28 cellular contexts compared by ENCODE assay signal in the genomic region with DNA sequence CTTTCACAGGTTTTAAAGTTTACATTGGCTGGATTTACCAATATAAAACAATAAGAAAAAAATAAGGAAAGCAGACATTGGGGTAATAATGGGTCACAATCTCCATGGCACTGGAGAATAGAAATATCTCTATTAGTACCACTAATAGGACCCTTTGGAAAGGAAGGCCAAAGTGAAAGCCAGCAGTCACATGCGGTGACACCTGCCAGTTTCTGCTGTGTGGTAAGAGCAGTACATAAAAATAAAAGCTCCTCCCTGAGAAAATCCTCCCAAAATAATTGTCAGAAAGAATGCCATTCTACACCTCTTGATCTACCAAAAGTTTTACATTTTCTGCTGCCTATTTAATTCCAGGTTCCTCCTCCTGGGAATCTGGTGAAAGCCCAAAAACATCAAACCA. TPM values are rescaled to one million over a fixed set of nuclear protein-coding genes. Genes with fewer than 3 reads are reported as not detected.
"Had no signal": no experiment of that assay in that cellular context is flagged by ENCODE, and none has a peak within 500 bp of the region (broad histone marks: within the 10 kb centered on the region; RNA-seq: fewer than 3 reads in every experiment).

No MANE protein-coding gene starts in this region.

- H2AFZ ChIP-seq: hepatocyte had no signal

- H3K79me2 ChIP-seq: hepatocyte had no signal

- H3K36me3 ChIP-seq: heart right ventricle, left ventricle myocardium inferior, ovary, sigmoid colon, stomach, tibial artery, uterus had no signal

- ATAC-seq: heart right ventricle; naive thymus-derived CD4-positive, alpha-beta T cell; natural killer cell treated with Interleukin-12 subunit alpha and Interleukin-12 subunit beta and Interleukin-15 and Interleukin-18, amount 100 ng/mL, for 72 hours; psoas muscle; stimulated activated naive B cell treated with anti-CD40 and anti-IgM and Interleukin-4, amounts not matched to agents 10 μg/mL and 1 μg/mL and 100 μg/mL, for 72 hours; stimulated activated naive CD8-positive, alpha-beta T cell treated with anti-CD3 and anti-CD28 coated beads, Interleukin-15, Interleukin-2, amounts not matched to agents 100 U/mL and 50 U/mL, for 24 hours had no signal

- H3K9me3 ChIP-seq: heart right ventricle, left ventricle myocardium inferior, ovary, psoas muscle, sigmoid colon, stomach, testis, tibial artery, uterus had no signal

- H3K27me3 ChIP-seq: heart right ventricle, hepatocyte, ovary, sigmoid colon, stomach, testis, tibial artery, uterus had no signal

- H3K27ac ChIP-seq: heart right ventricle, hepatocyte, left ventricle myocardium inferior, ovary, psoas muscle, sigmoid colon, stomach, testis, tibial artery, uterus had no signal

- DNase-seq: heart right ventricle; islet precursor cell; left ventricle myocardium inferior; mesendoderm; naive thymus-derived CD4-positive, alpha-beta T cell; ovary; psoas muscle; sigmoid colon; stimulated activated CD4-positive, alpha-beta T cell treated with anti-CD3 and anti-CD28 coated beads, Interleukin-1b, Interleukin-23, amount 100 ng/mL, for 48 hours; stimulated activated CD4-positive, alpha-beta T cell treated with anti-CD3 and anti-CD28 coated beads, Interleukin-2, amount 100 ng/mL, for 48 hours; stimulated activated naive B cell treated with anti-CD40 and anti-IgM and Interleukin-4, amounts not matched to agents 10 μg/mL and 1 μg/mL and 100 μg/mL, for 72 hours; stimulated activated naive CD8-positive, alpha-beta T cell treated with anti-CD3 and anti-CD28 coated beads, Interleukin-15, Interleukin-2, amounts not matched to agents 100 U/mL and 50 U/mL, for 24 hours; stomach; testis; tibial artery; uterus had no signal

- H3K4me2 ChIP-seq: hepatocyte, smooth muscle cell had no signal

- H3K4me1 ChIP-seq: heart right ventricle, left ventricle myocardium inferior, psoas muscle, stomach, testis, tibial artery, uterus had no signal

- H3K4me3 ChIP-seq: heart right ventricle, left ventricle myocardium inferior, lung, ovary, psoas muscle, sigmoid colon, smooth muscle cell, stomach, testis, tibial artery, uterus had no signal

RNA-seq across cellular contexts. Expression of gene SLC13A1, which starts 30.4 kb away (rescaled TPM):
- total RNA-seq: heart right ventricle; kidney epithelial cell; left ventricle myocardium inferior; lower leg skin; lung; mesothelial cell of epicardium; mononuclear cell; naive thymus-derived CD4-positive, alpha-beta T cell; natural killer cell treated with Interleukin-12 subunit alpha and Interleukin-12 subunit beta and Interleukin-15 and Interleukin-18, amount 100 ng/mL, for 72 hours; omental fat pad; posterior vena cava; sigmoid colon; skeletal muscle tissue; smooth muscle cell; testis; ureter; uterus had no signal
